Comparison of ENCODE assay signal across 7 cellular contexts in the genomic region with DNA sequence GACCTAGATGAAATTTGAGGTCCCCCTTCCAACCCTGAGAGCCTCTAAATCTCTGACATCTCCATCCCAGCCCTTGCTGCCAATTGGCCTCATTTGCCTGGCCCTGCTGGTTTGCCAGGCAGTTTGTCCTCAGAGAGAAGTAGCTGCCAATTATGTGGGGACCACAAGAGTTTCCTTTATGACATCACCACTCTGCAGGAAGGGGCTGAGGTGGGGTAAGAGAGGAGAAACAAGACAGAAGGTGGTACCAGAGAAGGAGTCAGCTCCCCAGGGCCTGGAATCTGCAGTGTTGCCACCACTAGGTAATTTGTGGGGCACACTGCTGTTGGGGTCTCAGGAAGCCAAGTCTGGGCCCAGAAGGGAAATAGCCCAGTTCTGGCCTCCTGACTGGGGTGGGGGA. TPM values are rescaled to one million over a fixed set of nuclear protein-coding genes. Genes with fewer than 3 reads are reported as not detected.
"Had no signal": no experiment of that assay in that cellular context is flagged by ENCODE, and none has a peak within 500 bp of the region (broad histone marks: within the 10 kb centered on the region; RNA-seq: fewer than 3 reads in every experiment).

No MANE protein-coding gene starts in this region.

RNA-seq across cellular contexts. Expression of gene GOLGA8T, which starts 45.0 kb away (rescaled TPM):
- total RNA-seq: hepatocyte, kidney epithelial cell, mononuclear cell, myocyte, posterior vena cava, stomach, transverse colon had no signal
